In the genomic region with DNA sequence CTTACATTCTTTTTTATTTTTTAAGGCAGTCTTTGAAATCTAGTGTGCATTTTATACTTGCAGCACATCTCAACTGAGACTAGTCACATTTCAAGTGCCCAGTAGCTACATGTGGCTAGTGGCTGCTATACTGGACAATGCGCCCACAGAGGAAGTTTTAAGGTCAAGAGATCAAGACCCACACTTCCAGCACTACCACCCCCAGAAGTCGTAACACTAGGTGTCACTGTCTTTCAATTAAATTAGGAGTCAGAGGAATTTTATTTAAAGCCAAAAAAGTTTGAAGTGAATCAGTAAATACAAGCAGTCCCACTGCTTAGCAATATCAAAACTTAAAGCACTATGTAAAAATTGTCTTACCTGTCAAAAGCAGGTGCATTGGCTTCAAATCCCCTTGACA, we compare ENCODE assay signal across 20 cellular contexts. TPM values are rescaled to one million over a fixed set of nuclear protein-coding genes. Genes with fewer than 3 reads are reported as not detected.
DNase-seq lines count a peak whose midpoint lies in the region; ATAC-seq, FAIRE-seq and TF ChIP-seq lines count a peak whose summit lies in the region.
"Had no signal": no experiment of that assay in that cellular context is flagged by ENCODE, and none has a peak within 500 bp of the region (broad histone marks: within the 10 kb centered on the region; RNA-seq: fewer than 3 reads in every experiment).

No MANE protein-coding gene starts in this region.

- H2AFZ ChIP-seq in OCI-LY3 (ENCODE audit: low read depth, low read length), result no peak overlapping the region

- DNase-seq in heart right ventricle, result no peak
- no peak for DNase-seq in left ventricle myocardium superior
- no peak for DNase-seq in chondrocyte (ENCODE audit: low spot score)
- DNase-seq in retinal pigment epithelial cell (ENCODE audit: low read depth), result no peak
- DNase-seq in activated effector memory CD4-positive, alpha-beta T cell treated with Interleukin-2 at 50 U/mL for 16 hours, result no peak
- no peak for DNase-seq in urothelium cell line (ENCODE audit: low spot score)
- no peak for DNase-seq in hepatic stellate cell (ENCODE audit: low spot score)
- DNase-seq: activated naive CD4-positive, alpha-beta T cell; left lung; NCI-H1417 treated with DMSO at 0.1 percent for 48 hours; NCI-H345; posterior cingulate gyrus; spleen; stimulated activated naive CD4-positive, alpha-beta T cell treated with Interleukin-2 at 50 U/mL for 16 hours had no signal

- no peak overlapping the region for H3K9ac ChIP-seq in OCI-LY3 (ENCODE audit: low read length)

- FAIRE-seq in urothelium cell line (lab: Jason Lieb, UNC), result no peak
- FAIRE-seq: astrocyte, GM18507 had no signal

- intact Hi-C loops in heart right ventricle (cut with DNase I), result no loop called here
- intact Hi-C loops in left ventricle myocardium superior (cut with micrococcal nuclease), result no loop called here

- H3K4me1 ChIP-seq in heart right ventricle, result peaks cover 0 to 4% (median 0%) of the 10 kb centered on the region in 9 donors
- no peaks in the 10 kb centered on the region for H3K4me1 ChIP-seq in OCI-LY3 (ENCODE audit: low read length)
- H3K4me1 ChIP-seq: left lung, spleen had no signal

- H3K27ac Mint-ChIP-seq in chondrocyte (ENCODE audit: unreplicated experiment), result no peak overlapping the region
- H3K27ac Mint-ChIP-seq: naive thymus-derived CD8-positive, alpha-beta T cell; type B pancreatic cell had no signal

- no peaks in the 10 kb centered on the region for H3K27me3 ChIP-seq in heart right ventricle
- H3K27me3 ChIP-seq in OCI-LY3 (ENCODE audit: low read depth, low read length), result no peaks in the 10 kb centered on the region
- H3K27me3 ChIP-seq: left lung, spleen had no signal

- H3K9me3 ChIP-seq in heart right ventricle, result no peaks in the 10 kb centered on the region
- no peaks in the 10 kb centered on the region for H3K9me3 ChIP-seq in OCI-LY3 (ENCODE audit: insufficient read depth, low read length)
- H3K9me3 ChIP-seq: left lung, spleen had no signal

- no peak overlapping the region for H3K4me2 ChIP-seq in OCI-LY3 (ENCODE audit: low read length)

- H3K79me2 ChIP-seq in OCI-LY3 (ENCODE audit: low read length), result no peaks in the 10 kb centered on the region

- no peak for ATAC-seq in heart right ventricle
- no peak for ATAC-seq in left ventricle myocardium superior
- ATAC-seq: activated CD4-positive, CD25-positive, alpha-beta regulatory T cell treated with anti-CD3 and anti-CD28 coated beads, Interleukin-2, amount 50 U/mL, for 24 hours; left lung; naive thymus-derived CD8-positive, alpha-beta T cell had no signal

- H3K36me3 ChIP-seq in heart right ventricle (peaks cover 0 to 93% (median 33%) of the 10 kb centered on the region in 9 donors), OCI-LY3 (replicated peaks; ENCODE audit: low read depth, low read length) (no peaks in the 10 kb centered on the region)

- H3K9me3 Mint-ChIP-seq in chondrocyte (ENCODE audit: low read depth), result no peaks in the 10 kb centered on the region
- H3K9me3 Mint-ChIP-seq: naive thymus-derived CD8-positive, alpha-beta T cell; type B pancreatic cell had no signal

- H3K27me3 Mint-ChIP-seq in chondrocyte (ENCODE audit: low read depth), result no peaks in the 10 kb centered on the region
- H3K27me3 Mint-ChIP-seq: naive thymus-derived CD8-positive, alpha-beta T cell; type B pancreatic cell had no signal

- no peaks in the 10 kb centered on the region for H3K4me1 Mint-ChIP-seq in chondrocyte (ENCODE audit: low read depth)
- H3K4me1 Mint-ChIP-seq: naive thymus-derived CD8-positive, alpha-beta T cell had no signal

- peaks cover 10% of the 10 kb centered on the region for H3K36me3 Mint-ChIP-seq in chondrocyte (ENCODE audit: low read depth)

- TF ChIP-seq CTCF in heart right ventricle (IDR thresholded peaks at IDR 0.05) (peak in 5 of 9 donors; percentile 16 to 44 (median 21)), OCI-LY3 (IDR thresholded peaks at IDR 0.05; ENCODE audit: low read depth, low read length) (0 out of 2 replicates have a peak, but pooled peaks have one; percentile 22), chondrocyte (IDR thresholded peaks at IDR 0.05) (peak; percentile 34), retinal pigment epithelial cell (conservative IDR thresholded peaks at IDR 0.05; ENCODE audit: low read depth, low read length) (peak; percentile 12)

- WGBS in heart right ventricle, 2 donors, result 82 to 84% methylated on average over 2 of the region's 2 CpGs

- H3K4me3 ChIP-seq in heart right ventricle, result no peak overlapping the region
- H3K4me3 ChIP-seq in OCI-LY3 (ENCODE audit: low read length), result no peak overlapping the region
- H3K4me3 ChIP-seq in retinal pigment epithelial cell (ENCODE audit: low read length), result no peak overlapping the region
- H3K4me3 ChIP-seq: left lung, spleen had no signal

- no peaks in the 10 kb centered on the region for H4K20me1 ChIP-seq in OCI-LY3 (ENCODE audit: insufficient read depth, low read length)

- H3K27ac ChIP-seq in heart right ventricle (no peak overlapping the region), OCI-LY3 (ENCODE audit: low read length) (no peak overlapping the region)
- H3K27ac ChIP-seq: left lung, spleen had no signal

- H3K4me3 Mint-ChIP-seq in chondrocyte (ENCODE audit: unreplicated experiment), result no peak overlapping the region
- H3K4me3 Mint-ChIP-seq: naive thymus-derived CD8-positive, alpha-beta T cell; type B pancreatic cell had no signal

RNA-seq across cellular contexts. Expression of a gene that starts 39.9 kb away (rescaled TPM):
- total RNA-seq in heart right ventricle (10 to 100 TPM in 8 of 10 donors, 1 to 10 TPM in 2; 8.8 to 15.6 (median 12.6) TPM), left ventricle myocardium superior (11.4 TPM), chondrocyte (9.1 to 13.6 TPM (median 10.2 TPM) in 3 replicates)
- polyA plus RNA-seq in heart right ventricle, result 1 to 10 TPM; 5.0 to 9.7 TPM
